In the genomic region with DNA sequence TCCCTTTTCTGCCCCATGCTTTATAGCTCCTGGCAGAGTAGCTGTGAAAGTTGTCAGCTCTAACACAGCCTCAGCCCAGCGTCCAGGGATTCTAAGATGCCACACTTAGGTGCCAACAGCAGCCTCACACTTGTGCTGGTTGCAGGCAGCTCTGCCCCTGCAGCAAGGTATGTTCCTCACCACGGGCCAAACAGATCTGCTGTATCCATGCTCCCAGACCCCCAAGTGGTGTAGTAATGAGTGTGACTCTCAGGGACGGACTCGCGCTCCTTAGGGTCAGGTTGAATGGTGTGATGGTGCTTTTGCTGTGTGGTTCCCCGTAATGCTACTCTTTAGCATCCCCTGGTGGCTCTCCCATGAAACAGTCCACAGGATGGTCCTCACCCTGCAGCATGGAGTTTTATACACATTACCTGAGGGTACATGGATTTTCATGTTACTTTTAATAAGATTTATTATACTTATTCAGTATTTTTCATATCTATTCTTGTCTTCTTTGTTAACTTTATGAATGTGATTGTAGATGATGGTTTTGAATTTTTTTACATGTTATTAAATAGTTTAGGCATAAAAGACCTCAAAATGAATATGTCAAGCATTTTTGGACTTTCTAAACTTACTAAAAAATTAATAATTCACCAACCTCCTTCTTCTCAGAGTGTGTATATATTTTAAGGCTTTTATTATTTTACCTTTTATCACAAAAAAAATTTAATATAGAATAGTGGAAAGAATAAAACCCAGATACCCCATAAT, we compare ENCODE assay signal across 8 cellular contexts.
DNase-seq lines count a peak whose midpoint lies in the region; ATAC-seq, FAIRE-seq and TF ChIP-seq lines count a peak whose summit lies in the region.

No MANE protein-coding gene starts in this region.

- no peaks in the 10 kb centered on the region for H3K9me2 ChIP-seq in hepatocyte (replicated peaks; ENCODE audit: insufficient read depth)

- H4K20me1 ChIP-seq in DND-41 (ENCODE audit: insufficient read depth, low read length) (no peaks in the 10 kb centered on the region), hepatocyte (ENCODE audit: insufficient read depth, poor library complexity, severe bottlenecking) (no peaks in the 10 kb centered on the region)

- 11% methylated on average over 6 of the region's 6 CpGs for WGBS in hepatocyte (ENCODE audit: low lambda C conversion rate, missing lambda C conversion rate)
- 7 to 9% (median 7%) methylated on average over 6 of the region's 6 CpGs for WGBS in small intestine, 3 donors

- H3K9me3 ChIP-seq in DND-41 (ENCODE audit: insufficient read depth, low read length, severe bottlenecking) (no peaks in the 10 kb centered on the region), hepatocyte (ENCODE audit: low read depth) (no peaks in the 10 kb centered on the region), small intestine (ENCODE audit: control insufficient read depth, low read depth) (no peaks in the 10 kb centered on the region)

- H3K4me2 ChIP-seq in DND-41 (ENCODE audit: insufficient read depth, low read length), result peak overlapping the region; percentile 24; the same call in 1 of the 2 replicates
- H3K4me2 ChIP-seq in hepatocyte, result no peak overlapping the region

- ATAC-seq in DND-41 (ENCODE audit: insufficient read depth, low read depth) (peak; percentile 97), GM19468 (IDR thresholded peaks at IDR 0.05; ENCODE audit: extremely low read depth, unreplicated experiment) (peak; percentile 52), GM21360 (IDR thresholded peaks at IDR 0.05; ENCODE audit: unreplicated experiment) (no peak)

- H3K27me3 ChIP-seq in DND-41 (ENCODE audit: insufficient read depth, low read length, poor library complexity) (no peaks in the 10 kb centered on the region), hepatocyte (no peaks in the 10 kb centered on the region), small intestine (ENCODE audit: control insufficient read depth in 2 of 2, insufficient read depth in 2 of 2, low read length in 2 of 2) (no peaks in the 10 kb centered on the region)

- H3K9ac ChIP-seq in DND-41 (ENCODE audit: low read depth, low read length), result peak overlapping the region; percentile 22; the same call in 1 of the 2 replicates

- H3K4me1 ChIP-seq in DND-41 (ENCODE audit: insufficient read depth, low read length), result peaks cover 17% of the 10 kb centered on the region
- H3K4me1 ChIP-seq in hepatocyte (ENCODE audit: insufficient read depth), result no peaks in the 10 kb centered on the region
- no peaks in the 10 kb centered on the region for H3K4me1 ChIP-seq in small intestine (ENCODE audit: control insufficient read depth in 2 of 2, insufficient read depth in 1 of 2, low read depth in 1 of 2, low read length in 1 of 2)

- in situ Hi-C loops in astrocyte of the cerebellum (cut with HindIII; ENCODE audit: low sequenced_read_pairs), result no loop called here

- H2AFZ ChIP-seq in DND-41 (ENCODE audit: low read depth, low read length), result peak overlapping the region; percentile 55; the same call in 1 of the 2 replicates
- H2AFZ ChIP-seq in hepatocyte, result no peak overlapping the region

- TF ChIP-seq CTCF in DND-41 (IDR thresholded peaks at IDR 0.05; ENCODE audit: borderline replicate concordance, extremely low read depth, low read length, poor library complexity, severe bottlenecking), result peak; percentile 97
- TF ChIP-seq CTCF in astrocyte of the cerebellum (IDR thresholded peaks at IDR 0.05; ENCODE audit: low read depth, low read length, missing control alignments), result peak; percentile 99
- peak; percentile 84 for TF ChIP-seq CTCF in hepatocyte (IDR thresholded peaks at IDR 0.05; ENCODE audit: poor library complexity)

- H3K27ac ChIP-seq in DND-41 (ENCODE audit: low read length) (peak overlapping the region; percentile 83), hepatocyte (no peak overlapping the region), small intestine (ENCODE audit: low read depth in 1 of 2, low read length in 1 of 2) (no peak overlapping the region)

- H3K79me2 ChIP-seq in DND-41 (ENCODE audit: insufficient read depth, low read length) (peaks cover 14% of the 10 kb centered on the region; the same call in 1 of the 2 replicates), hepatocyte (no peaks in the 10 kb centered on the region)

- H3K4me3 ChIP-seq in DND-41 (ENCODE audit: low read depth in 1 of 2, low read length in 2 of 2) (no peak overlapping the region), astrocyte of the cerebellum (ENCODE audit: low read depth, low read length) (no peak overlapping the region), hepatocyte (no peak overlapping the region), small intestine (ENCODE audit: low read depth in 1 of 2, low read length in 2 of 2) (no peak overlapping the region)

- FAIRE-seq in RCC 7860 (lab: Jason Lieb, UNC), result no peak
- FAIRE-seq in small intestine (lab: Jason Lieb, UNC), result peak; percentile 88

- H3K36me3 ChIP-seq in DND-41 (ENCODE audit: insufficient read depth, low read length) (peaks cover 89% of the 10 kb centered on the region), hepatocyte (replicated peaks; ENCODE audit: insufficient read depth, low read depth) (no peaks in the 10 kb centered on the region), small intestine (ENCODE audit: control insufficient read depth in 2 of 2, insufficient read depth in 2 of 2, low read length in 2 of 2) (no peaks in the 10 kb centered on the region)

- peak; percentile 72 for DNase-seq in DND-41
- DNase-seq in HT1080 (ENCODE audit: low read depth), result peak; percentile 42
- DNase-seq in RCC 7860 (ENCODE audit: low spot score), result peak; percentile 8
- DNase-seq in astrocyte of the cerebellum (ENCODE audit: low read depth), result no peak
- peak; percentile 82 for DNase-seq in hepatocyte (ENCODE audit: low spot score)
- peak; percentile 60 for DNase-seq in small intestine
